ENCODE assay signal across 18 cellular contexts in genomic region chr7:91424372-91424771, GRCh38.
DNase-seq lines count a peak whose midpoint lies in the region; ATAC-seq and TF ChIP-seq lines count a peak whose summit lies in the region.
"Had no signal": no experiment of that assay in that cellular context is flagged by ENCODE, and none has a peak within 500 bp of the region (broad histone marks: within the 10 kb centered on the region; RNA-seq: fewer than 3 reads in every experiment).

No MANE protein-coding gene starts in this region.

- DNase-seq in NCI-H146 (lab: John Stamatoyannopoulos, UW): peak; percentile 27
- no peak for DNase-seq in NCI-H146 treated with DMSO at 0.1 percent for 48 hours (lab: John Stamatoyannopoulos, UW; ENCODE audit: unreplicated experiment)
- DNase-seq in NCI-H446 treated with DMSO at 0.1 percent for 48 hours (lab: John Stamatoyannopoulos, UW): peak; percentile 17
- no peak for DNase-seq in brain microvascular endothelial cell
- peak; percentile 9 for DNase-seq in pons (ENCODE audit: low spot score)
- DNase-seq in NCI-H226: no peak
- no peak for DNase-seq in stomach
- DNase-seq: 8988T; activated CD4-positive, CD25-positive, alpha-beta regulatory T cell treated with anti-CD3 and anti-CD28 coated beads, Interleukin-2, amount 50 U/mL, for 72 hours; activated CD8-positive, alpha-beta memory T cell treated with anti-CD3 and anti-CD28 coated beads, Interleukin-2, amount 50 U/mL, for 4 hours; CD8-positive, alpha-beta memory T cell; mesenchymal stem cell; stimulated activated CD4-positive, alpha-beta T cell treated with anti-CD3 and anti-CD28 coated beads, Interleukin-1b, Interleukin-23, amount 100 ng/mL, for 48 hours; T-helper 17 cell had no signal

- no peak for TF ChIP-seq POLR2A in stomach (IDR thresholded peaks at IDR 0.05)

- H3K27me3 ChIP-seq in brain microvascular endothelial cell (replicated peaks) (no peaks in the 10 kb centered on the region), stomach (no peaks in the 10 kb centered on the region)
- H3K27me3 ChIP-seq: cardiac muscle cell, suprapubic skin had no signal

- TF ChIP-seq CTCF in brain microvascular endothelial cell (IDR thresholded peaks at IDR 0.05; ENCODE audit: low read depth, low read length, missing control alignments) (peak; percentile 30), stomach (IDR thresholded peaks at IDR 0.05) (no peak)

- H3K4me1 ChIP-seq in stomach: no peaks in the 10 kb centered on the region
- H3K4me1 ChIP-seq: suprapubic skin had no signal

- intact Hi-C loops in stomach (cut with DNase I; ENCODE audit: low total_unique reads): no loop called here

- no peak for ATAC-seq in GM21360 (IDR thresholded peaks at IDR 0.05; ENCODE audit: unreplicated experiment)
- ATAC-seq: right cardiac atrium, T-helper 17 cell had no signal

- H3K27ac ChIP-seq in brain microvascular endothelial cell (no peak overlapping the region), stomach (no peak overlapping the region)
- H3K27ac ChIP-seq: cardiac muscle cell, suprapubic skin had no signal

- in situ Hi-C loops in brain microvascular endothelial cell (cut with HindIII; ENCODE audit: low pct_ligation_motif_present, low sequenced_read_pairs): no loop called here

- WGBS in stomach, 5 donors: 33 to 67% (median 58%) methylated on average over 1 of the region's 1 CpG

- TF ChIP-seq EP300 in stomach (IDR thresholded peaks at IDR 0.05): no peak

- no peaks in the 10 kb centered on the region for H3K9me3 ChIP-seq in stomach
- H3K9me3 ChIP-seq: suprapubic skin had no signal

- H3K4me3 ChIP-seq in brain microvascular endothelial cell (ENCODE audit: low read depth, low read length): no peak overlapping the region
- no peak overlapping the region for H3K4me3 ChIP-seq in stomach
- H3K4me3 ChIP-seq: cardiac muscle cell, suprapubic skin had no signal

- H3K36me3 ChIP-seq in brain microvascular endothelial cell (replicated peaks): no peaks in the 10 kb centered on the region
- no peaks in the 10 kb centered on the region for H3K36me3 ChIP-seq in stomach
- H3K36me3 ChIP-seq: cardiac muscle cell, suprapubic skin had no signal

Comparison
In these comparisons a context has a peak if more than half of its experiments do, and no peak if none do; other contexts are left out.
1. DNase-seq: peak in NCI-H146 (single experiment), NCI-H446 treated with DMSO at 0.1 percent for 48 hours (single experiment) and pons (single experiment); none in NCI-H146 treated with DMSO at 0.1 percent for 48 hours (single experiment), brain microvascular endothelial cell (single experiment), NCI-H226 (single experiment) and stomach (single experiment).